17 cellular contexts compared by ENCODE assay signal in genomic region chr12:131327521-131328488, GRCh38.
DNase-seq lines count a peak whose midpoint lies in the region; ATAC-seq, FAIRE-seq and TF ChIP-seq lines count a peak whose summit lies in the region.
"Had no signal": no experiment of that assay in that cellular context is flagged by ENCODE, and none has a peak within 500 bp of the region (broad histone marks: within the 10 kb centered on the region; RNA-seq: fewer than 3 reads in every experiment).

No MANE protein-coding gene starts in this region.

- DNase-seq in ELF-1 (ENCODE audit: low read depth, low spot score) (peak; percentile 48), HT-29 (ENCODE audit: low spot score) (peak; percentile 1), SK-N-DZ (ENCODE audit: low spot score) (peak; percentile 73), HepG2 (ENCODE audit: low spot score) (no peak), heart left ventricle (no peak), ureter (ENCODE audit: low spot score) (no peak)
- DNase-seq: AML-193, Caco-2, lower lobe of right lung, NCI-H1092, NCI-H2029 treated with DMSO at 0.1 percent for 48 hours, occipital lobe, SHP77 treated with DMSO at 0.1 percent for 48 hours, T-helper 2 cell had no signal

- H3K4me3 ChIP-seq in HepG2 (replicated peaks in 1 of 3; ENCODE audit: insufficient read depth in 1 of 3, low read depth in 2 of 3, low read length in 3 of 3) (no peak overlapping the region), heart left ventricle (no peak overlapping the region)
- H3K4me3 ChIP-seq: lower lobe of right lung had no signal

- no peaks in the 10 kb centered on the region for H3K79me2 ChIP-seq in HepG2 (ENCODE audit: insufficient read depth, low read length)

- BruUV-seq in HepG2 (replicated peaks; lab: Mats Ljungman, UMichigan): no TSS peak

- no peak for TF ChIP-seq CTCF in HepG2 (CRISPR knock-in tag; IDR thresholded peaks at IDR 0.05)
- no peak for TF ChIP-seq CTCF in heart left ventricle (IDR thresholded peaks at IDR 0.05)

- no peaks in the 10 kb centered on the region for H3K27me3 ChIP-seq in HepG2 (ENCODE audit: control insufficient read depth in 1 of 2, insufficient read depth in 2 of 2, low read length in 2 of 2)
- no peaks in the 10 kb centered on the region for H3K27me3 ChIP-seq in heart left ventricle

- H3K9ac ChIP-seq in HepG2 (ENCODE audit: insufficient read depth, low read depth, low read length): no peak overlapping the region

- H3K36me3 ChIP-seq in HepG2 (replicated peaks in 1 of 2; ENCODE audit: control insufficient read depth in 1 of 2, insufficient read depth in 2 of 2, low read length in 2 of 2) (no peaks in the 10 kb centered on the region), heart left ventricle (no peaks in the 10 kb centered on the region)
- H3K36me3 ChIP-seq: lower lobe of right lung had no signal

- H4K20me1 ChIP-seq in HepG2 (ENCODE audit: insufficient read depth, low read length): no peaks in the 10 kb centered on the region

- H3K9me3 ChIP-seq in HepG2 (ENCODE audit: low read length) (no peaks in the 10 kb centered on the region; the same call in 1 of the 2 replicates), heart left ventricle (no peaks in the 10 kb centered on the region)
- H3K9me3 ChIP-seq: Caco-2, lower lobe of right lung had no signal

- no peak for TF ChIP-seq RAD21 in HepG2 (CRISPR knock-in tag; IDR thresholded peaks at IDR 0.05)

- 40% methylated on average over 5 of the region's 25 CpGs for WGBS in HepG2 (ENCODE audit: low lambda C conversion rate)
- WGBS in heart left ventricle, 4 donors: 74 to 78% (median 76%) methylated on average over 14 to 25 of the region's 25 CpGs

- H3K4me1 ChIP-seq in HepG2 (ENCODE audit: insufficient read depth, low read length): no peaks in the 10 kb centered on the region
- no peaks in the 10 kb centered on the region for H3K4me1 ChIP-seq in heart left ventricle
- H3K4me1 ChIP-seq: Caco-2, lower lobe of right lung had no signal

- H2AFZ ChIP-seq in HepG2 (ENCODE audit: low read length): no peak overlapping the region

- in situ Hi-C loops in HepG2 (cut with HindIII; ENCODE audit: extremely low pct_ligation_motif_present, low pct_unique_long_range_greater_than_20kb): no loop called here

- no peak overlapping the region for H3K4me2 ChIP-seq in HepG2 (ENCODE audit: low read depth, low read length)

- TF ChIP-seq POLR2A in HepG2 (IDR thresholded peaks at IDR 0.05; ENCODE audit: insufficient read depth in 1 of 2, low read depth in 2 of 2, low read length in 2 of 2) (no peak), heart left ventricle (IDR thresholded peaks at IDR 0.05) (no peak)

- no peak for FAIRE-seq in HepG2 (lab: Jason Lieb, UNC)
- FAIRE-seq: islet of Langerhans had no signal

- intact Hi-C loops in HepG2 (cut with micrococcal nuclease; ENCODE audit: unreplicated experiment): no loop called here
- intact Hi-C loops in heart left ventricle (cut with DNase I): no loop called here

- POLR2A ChIA-PET in HepG2 (lab: Yijun Ruan, JAX): no interaction called here

- TF ChIP-seq EP300 in HepG2 (IDR thresholded peaks at IDR 0.05; ENCODE audit: low read depth in 2 of 2, low read length in 2 of 2) (no peak), HepG2 (CRISPR knock-in tag; IDR thresholded peaks at IDR 0.05; ENCODE audit: borderline replicate concordance) (no peak)

- ATAC-seq in HepG2 (peak; percentile 52; the same call in 2 of the 3 replicates), heart left ventricle (no peak), GM21423 (IDR thresholded peaks at IDR 0.05; ENCODE audit: unreplicated experiment) (no peak)
- ATAC-seq: lower lobe of right lung had no signal

- H3K27ac ChIP-seq in HepG2 (ENCODE audit: extremely low read length, insufficient read depth, low read length): no peak overlapping the region
- no peak overlapping the region for H3K27ac ChIP-seq in heart left ventricle
- H3K27ac ChIP-seq: HL-60, lower lobe of right lung had no signal

- CTCF ChIA-PET in HepG2 (lab: Yijun Ruan, JAX; ENCODE audit: low intra/inter-chr PET ratio, low total read pairs): no interaction called here

TF ChIP-seq in HepG2, 621 proteins besides CTCF, POLR2A, EP300 and RAD21:
- TF ChIP-seq STAG1 (CRISPR knock-in tag; IDR thresholded peaks at IDR 0.05) (peak; percentile 8; the same call in 1 of the 2 replicates), REXO4 (CRISPR knock-in tag; IDR thresholded peaks at IDR 0.05; ENCODE audit: borderline replicate concordance) (no peak)
TF ChIP-seq in HepG2: peak in this region for 1.

Comparison
In these comparisons a context has a peak if more than half of its experiments do, and no peak if none do; other contexts are left out.
1. DNase-seq: peak in ELF-1 (single experiment), HT-29 (single experiment) and SK-N-DZ (single experiment); none in HepG2 (single experiment), heart left ventricle (0 of 5) and ureter (single experiment).